18 cellular contexts compared by ENCODE assay signal in genomic region chr10:131792809-131793208, GRCh38.
"Had no signal": no experiment of that assay in that cellular context is flagged by ENCODE, and none has a peak within 500 bp of the region (broad histone marks: within the 10 kb centered on the region; RNA-seq: fewer than 3 reads in every experiment).

No MANE protein-coding gene starts in this region.

- H3K27me3 ChIP-seq: colonic mucosa, pancreas had no signal

- H3K4me1 ChIP-seq: colonic mucosa, esophagus muscularis mucosa, gastroesophageal sphincter, pancreas, prostate gland, tibial artery had no signal

- H3K27ac Mint-ChIP-seq: naive thymus-derived CD8-positive, alpha-beta T cell had no signal

- ATAC-seq: gastroesophageal sphincter; left colon; mucosa of descending colon; naive thymus-derived CD8-positive, alpha-beta T cell; pancreas had no signal

- DNase-seq: caudate nucleus; colonic mucosa; dermis blood vessel endothelial cell; effector CD8-positive, alpha-beta T cell; glutamatergic neuron; left colon; mucosa of descending colon; pancreas; retina; small intestine; stimulated activated CD4-positive, alpha-beta T cell treated with anti-CD3 and anti-CD28 coated beads, Interleukin-12 subunit alpha, Interleukin-12 subunit beta, amount 100 ng/mL, for 4 hours; stimulated activated naive CD4-positive, alpha-beta T cell treated with Interleukin-2 at 50 U/mL for 16 hours had no signal

- H3K27ac ChIP-seq: colonic mucosa, epithelial cell of prostate, esophagus muscularis mucosa, gastroesophageal sphincter, pancreas, prostate gland, tibial artery had no signal

- H3K4me3 ChIP-seq: colonic mucosa, esophagus muscularis mucosa, gastroesophageal sphincter, mucosa of descending colon, pancreas, prostate gland, tibial artery had no signal

- H3K36me3 ChIP-seq: colonic mucosa, esophagus muscularis mucosa, gastroesophageal sphincter, pancreas, prostate gland, tibial artery had no signal

- H3K9me3 ChIP-seq: colonic mucosa, pancreas, prostate gland had no signal

- H3K4me3 Mint-ChIP-seq: naive thymus-derived CD8-positive, alpha-beta T cell had no signal
